Comparison of ENCODE assay signal across 8 cellular contexts in genomic region chr2:127080941-127081769, GRCh38. TPM values are rescaled to one million over a fixed set of nuclear protein-coding genes. Genes with fewer than 3 reads are reported as not detected.
DNase-seq lines count a peak whose midpoint lies in the region; ATAC-seq and TF ChIP-seq lines count a peak whose summit lies in the region.

No MANE protein-coding gene starts in this region.

- H3K4me2 ChIP-seq in parathyroid adenoma (ENCODE audit: low read length): no peak overlapping the region

- no peak overlapping the region for H3K4me3 ChIP-seq in ascending aorta
- H3K4me3 ChIP-seq in parathyroid adenoma (ENCODE audit: low read depth, low read length): no peak overlapping the region

- ATAC-seq in GM18498 (IDR thresholded peaks at IDR 0.05; ENCODE audit: unreplicated experiment) (peak; percentile 44), HG02678 (IDR thresholded peaks at IDR 0.05; ENCODE audit: unreplicated experiment) (peak; percentile 34), T-cell (replicated peaks in 1 of 4) (peak; percentile 45 to 57 (median 53))

- no peak for TF ChIP-seq CTCF in ascending aorta (IDR thresholded peaks at IDR 0.05)
- no peak for TF ChIP-seq CTCF in parathyroid adenoma (IDR thresholded peaks at IDR 0.05)

- DNase-seq in T-cell: peak in 33 of 34 experiments; percentile 20 to 63 (median 47)
- peak in 1 of 2 donors; percentile 80 for DNase-seq in ascending aorta (ENCODE audit: low spot score in 2 of 2)
- no peak for DNase-seq in NCI-H1694 (lab: John Stamatoyannopoulos, UW)
- no peak for DNase-seq in GDM1 (lab: John Stamatoyannopoulos, UW)
- DNase-seq in COR-L47 (lab: John Stamatoyannopoulos, UW): no peak

- intact Hi-C loops in ascending aorta (cut with DNase I): no loop called here

- H3K9me3 Mint-ChIP-seq in T-cell: no peaks in the 10 kb centered on the region

- H3K4me1 Mint-ChIP-seq in T-cell: peaks cover 81 to 92% (median 89%) of the 10 kb centered on the region in 3 donors

- H3K4me1 ChIP-seq in ascending aorta (peaks cover 0 to 15% of the 10 kb centered on the region in 2 donors), parathyroid adenoma (peaks cover 72% of the 10 kb centered on the region)

- H3K27ac Mint-ChIP-seq in T-cell: peak overlapping the region; percentile 98 to 99

- H2AFZ ChIP-seq in parathyroid adenoma: peak overlapping the region; percentile 38

- H3K27me3 Mint-ChIP-seq in T-cell: no peaks in the 10 kb centered on the region

- CTCF ChIA-PET in T-cell (lab: Charles Lee): interaction anchor here (0.6 to 1.7 kb wide), 8 partner anchors 10 to 303 kb away, joined by 3 to 7 read pairs (median 4); no protein-coding TSS in a partner anchor

- POLR2A ChIA-PET in T-cell (lab: Charles Lee): interaction anchor here (0.5 to 1.1 kb wide), 2 partner anchors 13 to 26 kb away, joined by 3 read pairs; no protein-coding TSS in a partner anchor

- H3K36me3 Mint-ChIP-seq in T-cell: peaks cover 8% of the 10 kb centered on the region

- H3K27me3 ChIP-seq in ascending aorta (no peaks in the 10 kb centered on the region), parathyroid adenoma (ENCODE audit: control insufficient read depth, insufficient read depth, low read length) (no peaks in the 10 kb centered on the region)

- H3K27ac ChIP-seq in ascending aorta (peak overlapping the region; percentile 11 to 40), parathyroid adenoma (peak overlapping the region; percentile 59)

- H3K4me3 Mint-ChIP-seq in T-cell: peak overlapping the region; percentile 85 to 92 (median 86)

- H3K36me3 ChIP-seq in ascending aorta: no peaks in the 10 kb centered on the region
- no peaks in the 10 kb centered on the region for H3K36me3 ChIP-seq in parathyroid adenoma (ENCODE audit: control insufficient read depth, insufficient read depth, low read length)

- H3K79me2 ChIP-seq in parathyroid adenoma: peaks cover 57% of the 10 kb centered on the region

- H3K9ac ChIP-seq in parathyroid adenoma: no peak overlapping the region

- no peaks in the 10 kb centered on the region for H3K9me3 ChIP-seq in ascending aorta
- no peaks in the 10 kb centered on the region for H3K9me3 ChIP-seq in parathyroid adenoma (ENCODE audit: control insufficient read depth, low read length)

RNA-seq across cellular contexts. Expression of gene BIN1, which starts 25.8 kb away (rescaled TPM):
- total RNA-seq in T-cell (100 to 1,000 TPM; 144 to 172 (median 151) TPM), ascending aorta (71.6 TPM)

Comparison
In these comparisons a context has a peak if more than half of its experiments do, and no peak if none do; other contexts are left out.
1. DNase-seq: peak in T-cell (33 of 34); none in NCI-H1694 (single experiment), GDM1 (single experiment) and COR-L47 (single experiment).
2. Peak in every context shown above with its lines, with median percentiles within 50 percentile points of each other: ATAC-seq.